1 cellular context compared by ENCODE assay signal in genomic region chr5:141793881-141794280, GRCh38.
TF ChIP-seq lines count a peak whose summit lies in the region.

No MANE protein-coding gene starts in this region.

TF ChIP-seq in H1, 55 proteins besides CTCF, POLR2A, EP300 and RAD21:
- TF ChIP-seq EZH2 (IDR thresholded peaks at IDR 0.05; ENCODE audit: low read depth, low read length, severe bottlenecking) (no peak), RBBP5 (IDR thresholded peaks at IDR 0.05; ENCODE audit: borderline replicate concordance, low read depth, low read length) (no peak), JUND (IDR thresholded peaks at IDR 0.05; ENCODE audit: low read length) (no peak)
